Comparison of ENCODE assay signal across 8 cellular contexts in genomic region chr17:43170140-43170765, GRCh38. TPM values are rescaled to one million over a fixed set of nuclear protein-coding genes. Genes with fewer than 3 reads are reported as not detected.
DNase-seq lines count a peak whose midpoint lies in the region; ATAC-seq and TF ChIP-seq lines count a peak whose summit lies in the region.

No MANE protein-coding gene starts in this region.

- no peak overlapping the region for H3K27ac Mint-ChIP-seq in activated naive CD8-positive, alpha-beta T cell treated with anti-CD3 and anti-CD28 coated beads, Interleukin-2, amount 10 ng/mL, durations not matched to agents 7 days and 5 days

- TF ChIP-seq CTCF in GM06990 (IDR thresholded peaks at IDR 0.05; ENCODE audit: insufficient read depth, low read length, poor library complexity, severe bottlenecking) (no peak), ovary (IDR thresholded peaks at IDR 0.05) (no peak), thyroid gland (IDR thresholded peaks at IDR 0.05) (no peak)

- H3K27me3 Mint-ChIP-seq in activated naive CD8-positive, alpha-beta T cell treated with anti-CD3 and anti-CD28 coated beads, Interleukin-2, amount 10 ng/mL, durations not matched to agents 7 days and 5 days: no peaks in the 10 kb centered on the region

- DNase-seq in GM06990 (ENCODE audit: extremely low read depth, insufficient read length) (peak; percentile 82), NCI-H1105 (lab: John Stamatoyannopoulos, UW) (peak; percentile 93), Right ventricle myocardium inferior (ENCODE audit: missing footprints) (peak; percentile 94), ovary (peak; percentile 83 to 93 (median 86)), thyroid gland (peak; percentile 94 to 95)
- peak; percentile 80 for DNase-seq in activated naive CD8-positive, alpha-beta T cell treated with anti-CD3 and anti-CD28 coated beads, Interleukin-2, amount 10 ng/mL, durations not matched to agents 7 days and 5 days

- H3K36me3 ChIP-seq in GM06990 (ENCODE audit: control insufficient read depth, insufficient read depth, low read length) (no peaks in the 10 kb centered on the region), ovary (no peaks in the 10 kb centered on the region), thyroid gland (no peaks in the 10 kb centered on the region)

- POLR2A ChIA-PET in activated naive CD8-positive, alpha-beta T cell treated with anti-CD3 and anti-CD28 coated beads, Interleukin-2, amount 10 ng/mL, durations not matched to agents 7 days and 5 days (lab: Charles Lee): interaction anchor here (0.6 to 3.3 kb wide), 8 partner anchors 43 to 1213 kb away, joined by 3 to 25 read pairs (median 4); partner anchors contain the start of genes BRCA1 and VAT1

- peak; percentile 37 for TF ChIP-seq EP300 in ovary (IDR thresholded peaks at IDR 0.05)

- peaks cover 24% of the 10 kb centered on the region for H3K4me1 Mint-ChIP-seq in activated naive CD8-positive, alpha-beta T cell treated with anti-CD3 and anti-CD28 coated beads, Interleukin-2, amount 10 ng/mL, durations not matched to agents 7 days and 5 days

- H3K4me3 ChIP-seq in GM06990 (replicated peaks; ENCODE audit: low read depth, low read length): peak overlapping the region; percentile 80
- H3K4me3 ChIP-seq in ovary: peak overlapping the region; percentile 85
- H3K4me3 ChIP-seq in thyroid gland (replicated peaks in 1 of 3): peak overlapping the region; percentile 21 to 96 (median 46)

- TF ChIP-seq POLR2A in ovary (IDR thresholded peaks at IDR 0.05) (peak; percentile 84), thyroid gland (IDR thresholded peaks at IDR 0.05) (peak; percentile 28 to 42)

- intact Hi-C loops in Right ventricle myocardium inferior (cut with DNase I): loop anchor here (1.0 to 2.0 kb wide), 2 partner anchors 45 to 145 kb away; partner anchors contain the start of genes BRCA1 and RND2
- intact Hi-C loops in ovary (cut with DNase I): loop anchor here in 2 of 4 donors (5.0 kb wide), 1 partner anchor 148 kb away; the partner anchor contains the start of gene VAT1 (in 2 of the 2)
- intact Hi-C loops in thyroid gland (cut with DNase I): loop anchor here (10.0 kb wide), 1 partner anchor 145 kb away; no protein-coding TSS in a partner anchor

- peak overlapping the region; percentile 88 to 99 for H3K27ac ChIP-seq in ovary
- H3K27ac ChIP-seq in thyroid gland: peak overlapping the region; percentile 94 to 98 (median 95)

- WGBS in ovary, 3 donors: 0 to 1% (median 0%) methylated on average over 27 of the region's 27 CpGs
- WGBS in thyroid gland, 2 donors: 1% methylated on average over 27 of the region's 27 CpGs

- H3K27me3 ChIP-seq in GM06990 (replicated peaks; ENCODE audit: control insufficient read depth, insufficient read depth, low read length) (no peaks in the 10 kb centered on the region), ovary (no peaks in the 10 kb centered on the region), thyroid gland (no peaks in the 10 kb centered on the region)

- H3K9me3 Mint-ChIP-seq in activated naive CD8-positive, alpha-beta T cell treated with anti-CD3 and anti-CD28 coated beads, Interleukin-2, amount 10 ng/mL, durations not matched to agents 7 days and 5 days: no peaks in the 10 kb centered on the region

- no peaks in the 10 kb centered on the region for H3K9me3 ChIP-seq in ovary
- H3K9me3 ChIP-seq in thyroid gland: no peaks in the 10 kb centered on the region

- H3K4me1 ChIP-seq in ovary (ENCODE audit: insufficient read depth): peaks cover 8% of the 10 kb centered on the region
- peaks cover 25 to 45% of the 10 kb centered on the region in 2 donors for H3K4me1 ChIP-seq in thyroid gland

- ATAC-seq in HG02642 (IDR thresholded peaks at IDR 0.05; ENCODE audit: poor library complexity, unreplicated experiment): peak; percentile 69
- ATAC-seq in SK-N-SH treated with all-trans-retinoic acid at 6 μM for 48 hours: peak; percentile 88
- peak; percentile 80 for ATAC-seq in activated naive CD8-positive, alpha-beta T cell treated with anti-CD3 and anti-CD28 coated beads, Interleukin-2, amount 10 ng/mL, durations not matched to agents 7 days and 5 days (ENCODE audit: low read depth)
- ATAC-seq in Right ventricle myocardium inferior: peak; percentile 89

- H3K4me3 Mint-ChIP-seq in activated naive CD8-positive, alpha-beta T cell treated with anti-CD3 and anti-CD28 coated beads, Interleukin-2, amount 10 ng/mL, durations not matched to agents 7 days and 5 days: no peak overlapping the region

- H3K36me3 Mint-ChIP-seq in activated naive CD8-positive, alpha-beta T cell treated with anti-CD3 and anti-CD28 coated beads, Interleukin-2, amount 10 ng/mL, durations not matched to agents 7 days and 5 days: peaks cover 10% of the 10 kb centered on the region

TF ChIP-seq in SK-N-SH treated with all-trans-retinoic acid at 6 μM for 48 hours, 23 proteins besides CTCF, POLR2A, EP300 and RAD21:
- TF ChIP-seq ZNF70 (CRISPR knock-in tag; IDR thresholded peaks at IDR 0.05) (no peak; the same call in 1 of the 2 replicates), CREB5 (CRISPR knock-in tag; IDR thresholded peaks at IDR 0.05; ENCODE audit: low read depth) (0 out of 2 replicates have a peak, but pooled peaks have one; percentile 11), TSHZ2 (CRISPR knock-in tag; IDR thresholded peaks at IDR 0.05) (no peak), ZNF565 (CRISPR knock-in tag; conservative IDR thresholded peaks at IDR 0.05; ENCODE audit: low read depth) (no peak)

RNA-seq across cellular contexts. Expression of gene NBR1, which starts 0.8 kb away (rescaled TPM):
- total RNA-seq in activated naive CD8-positive, alpha-beta T cell treated with anti-CD3 and anti-CD28 coated beads, Interleukin-2, amount 10 ng/mL, durations not matched to agents 7 days and 5 days: 10 to 100 TPM; 60.5 to 67.4 TPM
- total RNA-seq in Right ventricle myocardium inferior (96.9 TPM), ovary (10 to 100 TPM; 58.2 to 89.1 (median 78.6) TPM), thyroid gland (100 to 1,000 TPM; 117 to 166 (median 134) TPM)
- 100 to 1,000 TPM in 1 of 2 donors, 10 to 100 TPM in 1; 60.3 to 124 TPM for polyA plus RNA-seq in ovary

RNA-seq across cellular contexts. Expression of gene TMEM106A, which starts 41.4 kb away (rescaled TPM):
- 10 to 100 TPM; 20.3 TPM for total RNA-seq in activated naive CD8-positive, alpha-beta T cell treated with anti-CD3 and anti-CD28 coated beads, Interleukin-2, amount 10 ng/mL, durations not matched to agents 7 days and 5 days
- 4.1 TPM for total RNA-seq in Right ventricle myocardium inferior
- 10 to 100 TPM in 5 of 7 donors, 1 to 10 TPM in 2; 1.5 to 23.4 (median 15.0) TPM for total RNA-seq in ovary
- 10 to 100 TPM in 1 of 2 donors, 1 to 10 TPM in 1; 5.6 to 11.4 TPM for polyA plus RNA-seq in ovary
- 10 to 100 TPM in 3 of 4 donors, 1 to 10 TPM in 1; 9.0 to 14.4 (median 12.5) TPM for total RNA-seq in thyroid gland

RNA-seq across cellular contexts. Expression of gene BRCA1, which starts 45.1 kb away (rescaled TPM):
- total RNA-seq in activated naive CD8-positive, alpha-beta T cell treated with anti-CD3 and anti-CD28 coated beads, Interleukin-2, amount 10 ng/mL, durations not matched to agents 7 days and 5 days: 10 to 100 TPM; 53.5 to 61.4 TPM
- total RNA-seq in Right ventricle myocardium inferior (7.9 TPM), ovary (1 to 10 TPM; 2.5 to 5.4 (median 4.9) TPM), thyroid gland (10 to 100 TPM; 14.4 to 31.9 (median 25.4) TPM)
- 1 to 10 TPM; 1.9 to 4.5 TPM for polyA plus RNA-seq in ovary

RNA-seq across cellular contexts. Expression of gene CCDC200, which starts 58.2 kb away (rescaled TPM):
- under 1 TPM in 1 of 2 experiments, not detected in 1; 0.45 TPM for total RNA-seq in activated naive CD8-positive, alpha-beta T cell treated with anti-CD3 and anti-CD28 coated beads, Interleukin-2, amount 10 ng/mL, durations not matched to agents 7 days and 5 days
- total RNA-seq in Right ventricle myocardium inferior (not detected), ovary (under 1 TPM in 4 of 7 donors, not detected in 3; 0.27 to 0.57 (median 0.34) TPM), thyroid gland (not detected)
- polyA plus RNA-seq in ovary: under 1 TPM in 1 of 2 donors, not detected in 1; 0.12 TPM

Comparison
In these comparisons a context has a peak if more than half of its experiments do, and no peak if none do; other contexts are left out.
1. Peak in every context shown above with its lines: DNase-seq, ATAC-seq, H3K4me3 ChIP-seq and H3K27ac ChIP-seq.